1 cellular context compared by ENCODE assay signal in genomic region chr1:46477153-46477929, GRCh38.
TF ChIP-seq lines count a peak whose summit lies in the region.

No MANE protein-coding gene starts in this region.

TF ChIP-seq in K562, 482 proteins besides CTCF, POLR2A, EP300 and RAD21 (continued from another document and continues in another):
- TF ChIP-seq THAP7 (CRISPR knock-in tag; IDR thresholded peaks at IDR 0.05) (no peak), VEZF1 (CRISPR knock-in tag; IDR thresholded peaks at IDR 0.05) (peak; percentile 84), ZNF644 (tag; IDR thresholded peaks at IDR 0.05; ENCODE audit: low read depth) (no peak), ZBTB7A (IDR thresholded peaks at IDR 0.05; ENCODE audit: borderline replicate concordance, control insufficient read depth, low read depth, low read length) (0 out of 2 replicates have a peak, but pooled peaks have one; percentile 39), SAP30 (IDR thresholded peaks at IDR 0.05; ENCODE audit: borderline replicate concordance, insufficient read depth, low read depth, low read length, poor library complexity, severe bottlenecking) (no peak), E2F8 (IDR thresholded peaks at IDR 0.05; ENCODE audit: low read depth, partially characterized antibody) (peak; percentile 47), ZNF316 (IDR thresholded peaks at IDR 0.05) (no peak), ZNF133 (CRISPR knock-in tag; IDR thresholded peaks at IDR 0.05) (no peak), RBM39 (optimal IDR thresholded peaks at IDR 0.05; ENCODE audit: low read depth, low read length) (peak; percentile 74), NR2F6 (CRISPR knock-in tag; IDR thresholded peaks at IDR 0.05) (no peak), SMC3 (conservative IDR thresholded peaks at IDR 0.05; ENCODE audit: insufficient read depth, low read depth, low read length) (peak; percentile 100), BCOR (IDR thresholded peaks at IDR 0.05) (no peak), DMBX1 (CRISPR knock-in tag; IDR thresholded peaks at IDR 0.05; ENCODE audit: borderline replicate concordance) (no peak), MCM5 (IDR thresholded peaks at IDR 0.05; ENCODE audit: low read depth) (no peak), CEBPZ (IDR thresholded peaks at IDR 0.05; ENCODE audit: borderline replicate concordance, low read depth, low read length) (no peak), MEF2A (IDR thresholded peaks at IDR 0.05; ENCODE audit: control insufficient read depth, low read depth, low read length) (no peak), HINFP (tag; conservative IDR thresholded peaks at IDR 0.05; ENCODE audit: low read depth) (no peak), GATA2 (CRISPR knock-in tag; IDR thresholded peaks at IDR 0.05) (no peak), RBM22 (IDR thresholded peaks at IDR 0.05; ENCODE audit: low read depth, low read length, poor library complexity, severe bottlenecking) (no peak), ZNF589 (CRISPR knock-in tag; IDR thresholded peaks at IDR 0.05; ENCODE audit: low read depth) (no peak), ARID3A (IDR thresholded peaks at IDR 0.05; ENCODE audit: borderline replicate concordance, low read depth, low read length) (no peak), SMARCA4 (IDR thresholded peaks at IDR 0.05) (no peak), TARDBP (IDR thresholded peaks at IDR 0.05) (no peak), CBX3 (IDR thresholded peaks at IDR 0.05; ENCODE audit: borderline replicate concordance in 1 of 2, low read length in 2 of 2) (no peak), E2F6 (IDR thresholded peaks at IDR 0.05; ENCODE audit: borderline replicate concordance in 1 of 2, extremely low read depth in 1 of 2, insufficient read depth in 1 of 2, insufficient read length in 1 of 2, low read depth in 1 of 2, low read length in 1 of 2, poor library complexity in 1 of 2, severe bottlenecking in 1 of 2) (no peak), STAG1 (CRISPR knock-in tag; IDR thresholded peaks at IDR 0.05; ENCODE audit: borderline replicate concordance) (peak; percentile 88; the same call in 1 of the 2 replicates), HDAC2 (IDR thresholded peaks at IDR 0.05) (peak; percentile 20; the same call in 1 of the 2 replicates), ZNF280B (CRISPR knock-in tag; IDR thresholded peaks at IDR 0.05) (no peak), GTF2E2 (tag; IDR thresholded peaks at IDR 0.05) (no peak), LCOR (CRISPR knock-in tag; IDR thresholded peaks at IDR 0.05) (no peak), TEAD4 (IDR thresholded peaks at IDR 0.05; ENCODE audit: low read length) (peak; percentile 29; the same call in 1 of the 2 replicates), TEAD4 (CRISPR knock-in tag; IDR thresholded peaks at IDR 0.05; ENCODE audit: borderline replicate concordance) (no peak), MAX (CRISPR knock-in tag; IDR thresholded peaks at IDR 0.05) (no peak; the same call in 1 of the 2 replicates), KAT7 (CRISPR knock-in tag; IDR thresholded peaks at IDR 0.05; ENCODE audit: borderline replicate concordance) (no peak), TGIF2 (CRISPR knock-in tag; IDR thresholded peaks at IDR 0.05) (no peak), ID3 (CRISPR knock-in tag; IDR thresholded peaks at IDR 0.05) (no peak), ID3 (tag; IDR thresholded peaks at IDR 0.05) (no peak), ZBTB17 (CRISPR knock-in tag; IDR thresholded peaks at IDR 0.05) (no peak), ZNF830 (CRISPR knock-in tag; IDR thresholded peaks at IDR 0.05) (no peak), CREM (IDR thresholded peaks at IDR 0.05; ENCODE audit: low read depth) (peak; percentile 87), ZNF140 (CRISPR knock-in tag; IDR thresholded peaks at IDR 0.05) (no peak), GTF2B (IDR thresholded peaks at IDR 0.05; ENCODE audit: extremely low read depth, insufficient read length) (no peak), PURB (CRISPR knock-in tag; IDR thresholded peaks at IDR 0.05; ENCODE audit: low read depth) (no peak), MCM3 (IDR thresholded peaks at IDR 0.05) (no peak), RBM15 (IDR thresholded peaks at IDR 0.05; ENCODE audit: insufficient read depth, low read length) (no peak), ZNF217 (CRISPR knock-in tag; IDR thresholded peaks at IDR 0.05) (no peak), MCM2 (IDR thresholded peaks at IDR 0.05; ENCODE audit: low read depth) (no peak), SETDB1 (IDR thresholded peaks at IDR 0.05; ENCODE audit: low read length) (no peak)
